ENCODE assay signal across 35 cellular contexts in genomic region chr6:70073637-70074036, GRCh38.
"Had no signal": no experiment of that assay in that cellular context is flagged by ENCODE, and none has a peak within 500 bp of the region (broad histone marks: within the 10 kb centered on the region; RNA-seq: fewer than 3 reads in every experiment).

No MANE protein-coding gene starts in this region.

- H3K36me3 ChIP-seq: MG63 had no signal

- H3K9me3 ChIP-seq: MG63 had no signal

- H3K27me3 ChIP-seq: MG63 had no signal

- DNase-seq: Kasumi-1, MG63, MM.1S, MV-4-11, NCI-H1048, NCI-H1092, NCI-H1092 treated with DMSO at 0.1 percent for 48 hours, NCI-H1105, NCI-H1105 treated with DMSO at 0.1 percent for 48 hours, NCI-H1417, NCI-H1417 treated with DMSO at 0.1 percent for 48 hours, NCI-H1436, NCI-H1436 treated with DMSO at 0.1 percent for 48 hours, NCI-H146, NCI-H1694, NCI-H1694 treated with DMSO at 0.1 percent for 48 hours, NCI-H187, NCI-H187 treated with DMSO at 0.1 percent for 48 hours, NCI-H1930, NCI-H2029, NCI-H2029 treated with DMSO at 0.1 percent for 48 hours, NCI-H2081, NCI-H2081 treated with DMSO at 0.1 percent for 48 hours, NCI-H2107, NCI-H2171, NCI-H2171 treated with DMSO at 0.1 percent for 48 hours, NCI-H2227 treated with DMSO at 0.1 percent for 48 hours, NCI-H226, NCI-H345, NCI-H446, NCI-H446 treated with DMSO at 0.1 percent for 48 hours, NCI-H510A, NCI-H510A treated with DMSO at 0.1 percent for 48 hours, NCI-H524, NCI-H524 treated with DMSO at 0.1 percent for 48 hours had no signal

- H3K4me3 ChIP-seq: MG63 had no signal
